22 cellular contexts compared by ENCODE assay signal in genomic region chr5:123350744-123351143, GRCh38.
"Had no signal": no experiment of that assay in that cellular context is flagged by ENCODE, and none has a peak within 500 bp of the region (broad histone marks: within the 10 kb centered on the region; RNA-seq: fewer than 3 reads in every experiment).

No MANE protein-coding gene starts in this region.

- ATAC-seq: effector memory CD8-positive, alpha-beta T cell; left lung; sciatic nerve; stimulated activated effector memory CD8-positive, alpha-beta T cell treated with anti-CD3 and anti-CD28 coated beads, Interleukin-12 subunit alpha, Interleukin-12 subunit beta, amount 100 ng/mL, for 72 hours; T-helper 17 cell had no signal

- H3K4me1 Mint-ChIP-seq: activated naive CD4-positive, alpha-beta T cell treated with anti-CD3 and anti-CD28 coated beads, Interleukin-2, amount 50 U/mL, for 24 hours; nephron; stimulated activated effector memory CD8-positive, alpha-beta T cell treated with anti-CD3 and anti-CD28 coated beads, Interleukin-12 subunit alpha, Interleukin-12 subunit beta, amount 100 ng/mL, for 72 hours; T-helper 17 cell had no signal

- H3K4me2 ChIP-seq: smooth muscle cell had no signal

- H3K27ac Mint-ChIP-seq: effector memory CD8-positive, alpha-beta T cell; stimulated activated effector memory CD8-positive, alpha-beta T cell treated with anti-CD3 and anti-CD28 coated beads, Interleukin-12 subunit alpha, Interleukin-12 subunit beta, amount 100 ng/mL, for 72 hours; T-helper 17 cell had no signal

- H3K79me2 ChIP-seq: parathyroid adenoma had no signal

- H3K9me3 Mint-ChIP-seq: activated naive CD4-positive, alpha-beta T cell treated with anti-CD3 and anti-CD28 coated beads, Interleukin-2, amount 50 U/mL, for 24 hours; effector memory CD8-positive, alpha-beta T cell; stimulated activated effector memory CD8-positive, alpha-beta T cell treated with anti-CD3 and anti-CD28 coated beads, Interleukin-12 subunit alpha, Interleukin-12 subunit beta, amount 100 ng/mL, for 72 hours had no signal

- H2AFZ ChIP-seq: parathyroid adenoma had no signal

- H3K4me3 ChIP-seq: adrenal gland, left lung, smooth muscle cell, testis, upper lobe of left lung had no signal

- H3K27me3 ChIP-seq: adrenal gland, left lung, testis, upper lobe of left lung had no signal

- H3K27me3 Mint-ChIP-seq: activated naive CD4-positive, alpha-beta T cell treated with anti-CD3 and anti-CD28 coated beads, Interleukin-2, amount 50 U/mL, for 24 hours; effector memory CD8-positive, alpha-beta T cell; T-helper 17 cell had no signal

- H3K9ac ChIP-seq: parathyroid adenoma had no signal

- H3K27ac ChIP-seq: adrenal gland, left lung, parathyroid adenoma, testis, upper lobe of left lung, WERI-Rb-1 had no signal

- H3K4me1 ChIP-seq: adrenal gland, left lung, parathyroid adenoma, testis, upper lobe of left lung had no signal

- H3K4me3 Mint-ChIP-seq: activated naive CD4-positive, alpha-beta T cell treated with anti-CD3 and anti-CD28 coated beads, Interleukin-2, amount 50 U/mL, for 24 hours; effector memory CD8-positive, alpha-beta T cell; nephron; stimulated activated effector memory CD8-positive, alpha-beta T cell treated with anti-CD3 and anti-CD28 coated beads, Interleukin-12 subunit alpha, Interleukin-12 subunit beta, amount 100 ng/mL, for 72 hours; T-helper 17 cell had no signal

- DNase-seq: activated CD4-positive, alpha-beta T cell treated with anti-CD3 and anti-CD28 coated beads for 1 hour; activated CD8-positive, alpha-beta memory T cell treated with anti-CD3 and anti-CD28 coated beads for 24 hours; activated CD8-positive, alpha-beta memory T cell treated with anti-CD3 and anti-CD28 coated beads, Interleukin-2, amount 50 U/mL, for 48 hours; activated gamma-delta T cell; adrenal gland; effector memory CD8-positive, alpha-beta T cell; foreskin melanocyte; head of caudate nucleus; kidney; left lung; midbrain; stimulated activated CD4-positive, alpha-beta T cell treated with anti-CD3 and anti-CD28 coated beads, Interleukin-4, amount 100 ng/mL, for 24 hours; T-helper 17 cell; testis; upper lobe of left lung; WERI-Rb-1 had no signal

- H3K9me3 ChIP-seq: adrenal gland, left lung, testis, upper lobe of left lung had no signal
